Comparison of ENCODE assay signal across 17 cellular contexts in the genomic region with DNA sequence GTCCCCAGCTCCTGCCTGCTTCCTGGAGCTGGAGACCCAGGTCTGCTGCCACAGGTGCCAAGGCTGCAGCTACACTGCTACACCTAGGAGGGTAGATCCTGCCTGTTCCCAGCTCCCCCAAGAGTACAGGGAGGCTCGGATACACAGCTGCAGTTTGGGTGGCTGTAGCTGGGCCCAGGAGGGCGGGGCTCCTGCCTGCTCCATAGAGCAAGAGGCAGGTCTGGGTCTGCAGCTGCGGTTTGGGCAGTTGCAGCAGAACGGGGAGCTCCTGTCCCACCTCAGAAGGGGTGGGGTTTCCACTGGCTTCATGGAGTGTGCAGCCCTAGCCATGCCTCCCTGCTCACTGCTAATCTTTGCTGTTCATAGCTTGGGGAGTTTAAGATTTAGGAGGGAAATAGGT.
"Had no signal": no experiment of that assay in that cellular context is flagged by ENCODE, and none has a peak within 500 bp of the region (broad histone marks: within the 10 kb centered on the region; RNA-seq: fewer than 3 reads in every experiment).

No MANE protein-coding gene starts in this region.

- H2AFZ ChIP-seq: hepatocyte had no signal

- H3K36me3 ChIP-seq: ovary had no signal

- H3K4me3 ChIP-seq: hepatocyte, ovary, testis had no signal

- FAIRE-seq: colon had no signal

- H3K4me2 ChIP-seq: hepatocyte had no signal

- H3K27ac Mint-ChIP-seq: activated CD8-positive, alpha-beta memory T cell treated with anti-CD3 and anti-CD28 coated beads, Interleukin-2, amount 10 ng/mL, durations not matched to agents 7 days and 5 days; activated naive CD8-positive, alpha-beta T cell treated with anti-CD3 and anti-CD28 coated beads, Interleukin-2, amount 10 ng/mL, durations not matched to agents 7 days and 5 days; immature natural killer cell; nephron; stimulated activated naive CD8-positive, alpha-beta T cell treated with anti-CD3 and anti-CD28 coated beads, Interleukin-15, Interleukin-2, amounts not matched to agents 100 ng/mL and 50 ng/mL, for 24 hours had no signal

- H3K27me3 Mint-ChIP-seq: activated CD8-positive, alpha-beta memory T cell treated with anti-CD3 and anti-CD28 coated beads, Interleukin-2, amount 10 ng/mL, durations not matched to agents 7 days and 5 days; activated naive CD8-positive, alpha-beta T cell treated with anti-CD3 and anti-CD28 coated beads, Interleukin-2, amount 10 ng/mL, durations not matched to agents 7 days and 5 days; stimulated activated naive CD8-positive, alpha-beta T cell treated with anti-CD3 and anti-CD28 coated beads, Interleukin-15, Interleukin-2, amounts not matched to agents 100 ng/mL and 50 ng/mL, for 24 hours had no signal

- H3K4me1 Mint-ChIP-seq: activated CD8-positive, alpha-beta memory T cell treated with anti-CD3 and anti-CD28 coated beads, Interleukin-2, amount 10 ng/mL, durations not matched to agents 7 days and 5 days; activated naive CD8-positive, alpha-beta T cell treated with anti-CD3 and anti-CD28 coated beads, Interleukin-2, amount 10 ng/mL, durations not matched to agents 7 days and 5 days; immature natural killer cell; nephron had no signal

- H3K9me3 Mint-ChIP-seq: activated T-cell treated with anti-CD3 and anti-CD28 coated beads, Interleukin-2, amount 50 U/mL, for 4 hours; immature natural killer cell; nephron; stimulated activated naive CD8-positive, alpha-beta T cell treated with anti-CD3 and anti-CD28 coated beads, Interleukin-15, Interleukin-2, amounts not matched to agents 100 ng/mL and 50 ng/mL, for 24 hours had no signal

- H3K36me3 Mint-ChIP-seq: activated CD8-positive, alpha-beta memory T cell treated with anti-CD3 and anti-CD28 coated beads, Interleukin-2, amount 10 ng/mL, durations not matched to agents 7 days and 5 days; activated naive CD8-positive, alpha-beta T cell treated with anti-CD3 and anti-CD28 coated beads, Interleukin-2, amount 10 ng/mL, durations not matched to agents 7 days and 5 days; immature natural killer cell had no signal

- H3K4me3 Mint-ChIP-seq: activated CD8-positive, alpha-beta memory T cell treated with anti-CD3 and anti-CD28 coated beads, Interleukin-2, amount 10 ng/mL, durations not matched to agents 7 days and 5 days; activated naive CD8-positive, alpha-beta T cell treated with anti-CD3 and anti-CD28 coated beads, Interleukin-2, amount 10 ng/mL, durations not matched to agents 7 days and 5 days; activated T-cell treated with anti-CD3 and anti-CD28 coated beads, Interleukin-2, amount 50 U/mL, for 4 hours; immature natural killer cell; nephron; stimulated activated naive CD8-positive, alpha-beta T cell treated with anti-CD3 and anti-CD28 coated beads, Interleukin-15, Interleukin-2, amounts not matched to agents 100 ng/mL and 50 ng/mL, for 24 hours had no signal

- DNase-seq: activated CD4-positive, alpha-beta T cell treated with anti-CD3 and anti-CD28 coated beads, Interleukin-2, amount 50 U/mL, for 4 hours; activated CD8-positive, alpha-beta memory T cell treated with anti-CD3 and anti-CD28 coated beads, Interleukin-2, amount 10 ng/mL, durations not matched to agents 7 days and 5 days; activated gamma-delta T cell; activated naive CD8-positive, alpha-beta T cell treated with anti-CD3 and anti-CD28 coated beads, Interleukin-2, amount 10 ng/mL, durations not matched to agents 7 days and 5 days; activated T-cell treated with anti-CD3 and anti-CD28 coated beads, Interleukin-2, amount 50 U/mL, for 4 hours; anterior cingulate cortex; effector CD4-positive, alpha-beta T cell; immature natural killer cell; left cardiac atrium; ovary; stimulated activated CD4-positive, alpha-beta T cell treated with anti-CD3 and anti-CD28 coated beads, Interleukin-4, amount 100 ng/mL, for 1 hour; stimulated activated CD8-positive, alpha-beta memory T cell treated with anti-CD3 and anti-CD28 coated beads, Interleukin-4, amount 100 ng/mL, for 48 hours; testis had no signal

- H3K27ac ChIP-seq: hepatocyte, ovary, testis had no signal

- H3K27me3 ChIP-seq: hepatocyte, ovary, testis had no signal

- H3K9me3 ChIP-seq: ovary, testis had no signal

- H3K79me2 ChIP-seq: hepatocyte had no signal

- ATAC-seq: activated CD8-positive, alpha-beta memory T cell treated with anti-CD3 and anti-CD28 coated beads, Interleukin-2, amount 10 ng/mL, durations not matched to agents 7 days and 5 days; activated T-cell treated with anti-CD3 and anti-CD28 coated beads, Interleukin-2, amount 50 U/mL, for 4 hours; left cardiac atrium had no signal
